28 cellular contexts compared by ENCODE assay signal in genomic region chr15:80517290-80517689, GRCh38.
"Had no signal": no experiment of that assay in that cellular context is flagged by ENCODE, and none has a peak within 500 bp of the region (broad histone marks: within the 10 kb centered on the region; RNA-seq: fewer than 3 reads in every experiment).

No MANE protein-coding gene starts in this region.

- H3K4me1 ChIP-seq: esophagus squamous epithelium, gastrocnemius medialis, left lung, lower lobe of right lung had no signal

- H3K36me3 ChIP-seq: esophagus squamous epithelium, gastrocnemius medialis, heart right ventricle, left lung, lower lobe of right lung had no signal

- H3K27me3 ChIP-seq: esophagus squamous epithelium, gastrocnemius medialis, heart right ventricle, left lung had no signal

- H3K9me3 ChIP-seq: esophagus squamous epithelium, gastrocnemius medialis had no signal

- H3K27ac ChIP-seq: coronary artery, epithelial cell of prostate, esophagus squamous epithelium, gastrocnemius medialis, heart right ventricle, left lung, lower lobe of right lung had no signal

- FAIRE-seq: colon, endometrium, islet of Langerhans, keratinocyte had no signal

- DNase-seq: dermis blood vessel endothelial cell; effector CD8-positive, alpha-beta T cell; effector memory CD8-positive, alpha-beta T cell; endodermal cell; erythroblast; esophagus squamous epithelium; foreskin fibroblast; foreskin melanocyte; gastrocnemius medialis; glutamatergic neuron; head of caudate nucleus; heart right ventricle; hippocampal formation; left cardiac atrium; left lung; left ventricle myocardium superior; lower lobe of right lung; mesenchymal stem cell; midbrain; naive B cell; naive thymus-derived CD8-positive, alpha-beta T cell had no signal

- ATAC-seq: effector memory CD8-positive, alpha-beta T cell; esophagus mucosa; gastrocnemius medialis; heart right ventricle; left cardiac atrium; left lung; left ventricle myocardium superior; lower lobe of right lung; naive thymus-derived CD8-positive, alpha-beta T cell had no signal

- H3K4me3 ChIP-seq: coronary artery, esophagus squamous epithelium, gastrocnemius medialis, heart right ventricle, left lung, lower lobe of right lung had no signal
